ENCODE assay signal across 13 cellular contexts in the genomic region with DNA sequence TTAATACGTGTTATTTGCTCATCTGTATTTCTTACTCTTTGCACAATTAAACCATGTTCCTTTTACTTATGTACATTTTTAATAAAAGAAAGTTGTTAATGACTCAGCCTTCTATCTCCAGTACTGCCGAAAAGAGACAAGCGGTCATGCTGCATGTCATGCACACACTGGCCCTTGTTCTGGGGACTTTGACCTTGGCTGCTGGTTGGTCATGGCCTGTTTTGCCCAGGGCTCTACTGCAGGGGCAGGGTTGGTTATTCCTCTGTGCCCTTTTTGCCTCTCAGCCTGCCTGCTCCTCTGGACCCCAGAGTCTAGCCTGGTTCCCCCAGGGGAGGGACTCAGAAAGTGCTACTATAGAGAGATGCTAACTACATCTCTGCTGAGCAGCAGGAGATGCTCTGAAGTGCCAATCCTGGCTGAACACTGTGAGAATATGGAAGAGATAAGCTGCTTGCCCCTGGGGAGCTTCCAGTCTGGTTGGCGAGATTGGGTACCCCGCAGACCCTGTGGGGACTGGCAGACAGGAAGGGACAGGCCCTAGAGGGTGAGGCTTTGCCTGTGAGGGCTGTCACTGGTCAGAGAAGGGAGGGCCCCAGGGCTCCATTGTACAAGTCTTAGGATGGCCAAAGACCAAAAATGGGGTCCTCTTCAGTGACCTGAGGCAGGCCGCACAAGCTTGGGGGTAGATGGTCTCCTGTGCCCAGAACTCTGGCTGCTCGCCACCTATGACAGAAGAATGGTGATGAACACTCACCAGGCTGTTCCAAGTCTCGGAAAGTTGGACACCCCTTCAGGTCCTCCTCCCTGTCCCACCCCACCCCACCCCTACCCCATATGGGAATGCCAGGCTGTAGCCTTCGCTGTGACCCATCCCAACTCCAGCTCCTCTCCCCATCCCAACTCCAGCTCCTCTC. TPM values are rescaled to one million over a fixed set of nuclear protein-coding genes. Genes with fewer than 3 reads are reported as not detected.
DNase-seq lines count a peak whose midpoint lies in the region; ATAC-seq, FAIRE-seq and TF ChIP-seq lines count a peak whose summit lies in the region.
"Had no signal": no experiment of that assay in that cellular context is flagged by ENCODE, and none has a peak within 500 bp of the region (broad histone marks: within the 10 kb centered on the region; RNA-seq: fewer than 3 reads in every experiment).

No MANE protein-coding gene starts in this region.

- no peak overlapping the region for H3K4me3 ChIP-seq in mucosa of rectum (ENCODE audit: low read length in 2 of 2)
- no peak overlapping the region for H3K4me3 ChIP-seq in upper lobe of left lung
- H3K4me3 ChIP-seq: cardiac muscle cell, HAP-1, left lung had no signal

- H3K9ac ChIP-seq in mucosa of rectum (ENCODE audit: low read depth in 1 of 2, low read length in 2 of 2) = no peak overlapping the region

- no peak for ATAC-seq in central memory CD8-positive, alpha-beta T cell (replicated peaks; ENCODE audit: extremely low read depth, poor library complexity, severe bottlenecking)
- ATAC-seq in upper lobe of left lung (ENCODE audit: low FRiP score in 2 of 2) = no peak
- ATAC-seq in HG03520 (IDR thresholded peaks at IDR 0.05; ENCODE audit: unreplicated experiment) = no peak
- ATAC-seq: left lung had no signal

- TF ChIP-seq CTCF in upper lobe of left lung (IDR thresholded peaks at IDR 0.05) = no peak

- TF ChIP-seq POLR2A in upper lobe of left lung (IDR thresholded peaks at IDR 0.05) (no peak), GM12891 (IDR thresholded peaks at IDR 0.05; ENCODE audit: low read depth, low read length) (no peak)

- H3K27me3 ChIP-seq in mucosa of rectum (ENCODE audit: control insufficient read depth in 2 of 2, insufficient read depth in 2 of 2, low read length in 2 of 2) (no peaks in the 10 kb centered on the region), upper lobe of left lung (no peaks in the 10 kb centered on the region)
- H3K27me3 ChIP-seq: cardiac muscle cell, left lung had no signal

- H3K4me1 Mint-ChIP-seq in activated naive CD4-positive, alpha-beta T cell treated with anti-CD3 and anti-CD28 coated beads, Interleukin-2, amount 50 U/mL, for 24 hours = peaks cover 86% of the 10 kb centered on the region
- peaks cover 93% of the 10 kb centered on the region for H3K4me1 Mint-ChIP-seq in central memory CD8-positive, alpha-beta T cell

- no peaks in the 10 kb centered on the region for H3K9me3 Mint-ChIP-seq in activated naive CD4-positive, alpha-beta T cell treated with anti-CD3 and anti-CD28 coated beads, Interleukin-2, amount 50 U/mL, for 24 hours
- no peaks in the 10 kb centered on the region for H3K9me3 Mint-ChIP-seq in central memory CD8-positive, alpha-beta T cell

- peaks cover 45 to 46% of the 10 kb centered on the region in 2 donors for H3K4me1 ChIP-seq in mucosa of rectum (ENCODE audit: control insufficient read depth in 2 of 2, insufficient read depth in 2 of 2, low read length in 2 of 2)
- peaks cover 23 to 47% (median 29%) of the 10 kb centered on the region in 4 donors for H3K4me1 ChIP-seq in upper lobe of left lung
- H3K4me1 ChIP-seq: HAP-1 had no signal

- H3K9me3 ChIP-seq in mucosa of rectum (ENCODE audit: control insufficient read depth in 2 of 2, low read length in 2 of 2) (no peaks in the 10 kb centered on the region), upper lobe of left lung (no peaks in the 10 kb centered on the region)
- H3K9me3 ChIP-seq: HAP-1, left lung had no signal

- no peak for DNase-seq in activated naive CD4-positive, alpha-beta T cell treated with anti-CD3 and anti-CD28 coated beads, Interleukin-2, amount 50 U/mL, for 16 hours
- no peak for DNase-seq in central memory CD8-positive, alpha-beta T cell (ENCODE audit: low spot score in 2 of 2)
- no peak for DNase-seq in upper lobe of left lung
- no peak for DNase-seq in NCI-H1436 treated with DMSO at 0.1 percent for 48 hours (lab: John Stamatoyannopoulos, UW)
- DNase-seq in GM12891 (ENCODE audit: insufficient read length, low spot score) = no peak
- DNase-seq: AML-193, SHP77 had no signal

- no peaks in the 10 kb centered on the region for H3K36me3 ChIP-seq in mucosa of rectum (ENCODE audit: control insufficient read depth in 2 of 2, insufficient read depth in 2 of 2, low read length in 2 of 2)
- H3K36me3 ChIP-seq in upper lobe of left lung = peaks cover 0 to 7% (median under 1%) of the 10 kb centered on the region in 4 donors
- H3K36me3 ChIP-seq: cardiac muscle cell, HAP-1 had no signal

- peak overlapping the region; percentile 50 to 56 for H3K27ac ChIP-seq in mucosa of rectum (ENCODE audit: low read depth in 2 of 2, low read length in 2 of 2)
- peak overlapping the region in 3 of 4 donors; percentile 28 to 76 (median 58) for H3K27ac ChIP-seq in upper lobe of left lung
- H3K27ac ChIP-seq: cardiac muscle cell had no signal

- H3K36me3 Mint-ChIP-seq in activated naive CD4-positive, alpha-beta T cell treated with anti-CD3 and anti-CD28 coated beads, Interleukin-2, amount 50 U/mL, for 24 hours = peaks cover 1% of the 10 kb centered on the region
- peaks cover 88% of the 10 kb centered on the region for H3K36me3 Mint-ChIP-seq in central memory CD8-positive, alpha-beta T cell (ENCODE audit: insufficient read depth)

- peak overlapping the region; percentile 86 for H3K27ac Mint-ChIP-seq in activated naive CD4-positive, alpha-beta T cell treated with anti-CD3 and anti-CD28 coated beads, Interleukin-2, amount 50 U/mL, for 24 hours
- peak overlapping the region; percentile 100 for H3K27ac Mint-ChIP-seq in central memory CD8-positive, alpha-beta T cell (ENCODE audit: low read depth)

- H3K27me3 Mint-ChIP-seq in activated naive CD4-positive, alpha-beta T cell treated with anti-CD3 and anti-CD28 coated beads, Interleukin-2, amount 50 U/mL, for 24 hours = no peaks in the 10 kb centered on the region
- H3K27me3 Mint-ChIP-seq in central memory CD8-positive, alpha-beta T cell = no peaks in the 10 kb centered on the region

- FAIRE-seq in GM12891 (lab: Jason Lieb, UNC) = no peak

- WGBS in upper lobe of left lung, 2 donors = 92 to 94% methylated on average over 9 of the region's 9 CpGs

- TF ChIP-seq EP300 in upper lobe of left lung (IDR thresholded peaks at IDR 0.05) = no peak

- H3K4me3 Mint-ChIP-seq in activated naive CD4-positive, alpha-beta T cell treated with anti-CD3 and anti-CD28 coated beads, Interleukin-2, amount 50 U/mL, for 24 hours = no peak overlapping the region
- peak overlapping the region; percentile 65 for H3K4me3 Mint-ChIP-seq in central memory CD8-positive, alpha-beta T cell

TF ChIP-seq in GM12891, 5 proteins besides CTCF, POLR2A, EP300 and RAD21:
- TF ChIP-seq SPI1 (IDR thresholded peaks at IDR 0.05; ENCODE audit: low read depth, low read length) (no peak), PAX5 (IDR thresholded peaks at IDR 0.05; ENCODE audit: insufficient read depth, low read length, severe bottlenecking) (no peak), POLR2AphosphoS5 (IDR thresholded peaks at IDR 0.05; ENCODE audit: low read depth, low read length) (no peak), TAF1 (IDR thresholded peaks at IDR 0.05; ENCODE audit: low read depth, low read length) (no peak), POU2F2 (IDR thresholded peaks at IDR 0.05; ENCODE audit: low read depth, low read length) (no peak)

RNA-seq across cellular contexts. Expression of a gene that starts 14.4 kb away (rescaled TPM):
- total RNA-seq in upper lobe of left lung = 10 to 100 TPM; 42.1 to 94.3 (median 79.3) TPM
- polyA plus RNA-seq in GM12891 (2012; ENCODE audit: low read depth, missing spikeins) = 30.8 TPM
